ENCODE assay signal across 19 cellular contexts in the genomic region with DNA sequence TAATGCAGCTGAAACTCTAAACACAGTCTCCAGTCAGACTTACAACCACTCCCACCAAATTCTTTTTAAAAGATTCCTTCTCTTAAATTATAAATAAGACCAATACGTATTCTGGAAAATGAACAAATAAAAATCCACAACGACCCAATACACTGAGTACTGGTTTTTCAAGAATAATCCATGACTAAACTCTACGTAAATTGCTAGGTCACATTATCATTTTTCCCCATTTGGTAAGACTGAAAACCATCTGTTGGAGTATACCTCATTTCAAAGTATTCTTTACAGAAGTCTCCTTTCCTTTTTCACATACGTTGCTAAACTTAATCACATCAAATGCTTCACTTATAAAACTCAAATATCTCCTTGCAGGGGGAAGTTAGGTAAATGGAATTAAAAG. TPM values are rescaled to one million over a fixed set of nuclear protein-coding genes. Genes with fewer than 3 reads are reported as not detected.
DNase-seq lines count a peak whose midpoint lies in the region; ATAC-seq and TF ChIP-seq lines count a peak whose summit lies in the region.
"Had no signal": no experiment of that assay in that cellular context is flagged by ENCODE, and none has a peak within 500 bp of the region (broad histone marks: within the 10 kb centered on the region; RNA-seq: fewer than 3 reads in every experiment).

No MANE protein-coding gene starts in this region.

- no peak for TF ChIP-seq POLR2A in NB4 (IDR thresholded peaks at IDR 0.05; ENCODE audit: extremely low read depth, insufficient read length)
- no peak for TF ChIP-seq POLR2A in prostate gland (IDR thresholded peaks at IDR 0.05)

- DNase-seq in NB4 (ENCODE audit: low read depth) (no peak), fibroblast of lung (ENCODE audit: low read depth in 2 of 2) (peak in 1 of 2 donors; percentile 15), prostate gland (ENCODE audit: low spot score) (no peak)
- DNase-seq in naive thymus-derived CD4-positive, alpha-beta T cell: no peak
- DNase-seq in activated T-cell treated with anti-CD3 and anti-CD28 coated beads, Interleukin-2, amount 50 U/mL, for 24 hours: no peak
- DNase-seq: activated B cell treated with CpG ODN at 0.5 μM for 24 hours; activated CD8-positive, alpha-beta memory T cell treated with anti-CD3 and anti-CD28 coated beads, Interleukin-2, amount 10 ng/mL, durations not matched to agents 7 days and 5 days; activated naive CD4-positive, alpha-beta T cell treated with Interleukin-2 at 50 U/mL for 16 hours; DMS53; effector memory CD4-positive, alpha-beta T cell; left cardiac atrium; natural killer cell; NCI-H1092; NCI-H345; PC-3; spleen had no signal

- H4K20me1 ChIP-seq in BLaER1 treated with 17β-estradiol and CSF1 and Interleukin-3, amounts not matched to agents 10 nM and 100 nM: peaks cover 46 to 79% (median 60%) of the 10 kb centered on the region in 11 experiments; a peak in 21 of 22 replicates
- H4K20me1 ChIP-seq in fibroblast of lung (ENCODE audit: control insufficient read depth, extremely low read depth, insufficient read depth, low read length): no peaks in the 10 kb centered on the region

- H3K36me3 ChIP-seq in BLaER1 treated with 17β-estradiol and CSF1 and Interleukin-3, amounts not matched to agents 10 nM and 100 nM: peaks cover under 1 to 8% (median 4%) of the 10 kb centered on the region in 11 experiments; a peak in 10 of 22 replicates
- H3K36me3 ChIP-seq in fibroblast of lung (ENCODE audit: control insufficient read depth, insufficient read depth, low read length) (no peaks in the 10 kb centered on the region), prostate gland (no peaks in the 10 kb centered on the region)
- H3K36me3 ChIP-seq in naive thymus-derived CD4-positive, alpha-beta T cell (ENCODE audit: control insufficient read depth in 2 of 3, insufficient read depth in 3 of 3, low read length in 3 of 3): no peaks in the 10 kb centered on the region
- H3K36me3 ChIP-seq: spleen had no signal

- no peak overlapping the region for H2AFZ ChIP-seq in fibroblast of lung (ENCODE audit: low read length)

- H3K27me3 Mint-ChIP-seq in naive thymus-derived CD4-positive, alpha-beta T cell: peaks cover 0 to 69% (median 0%) of the 10 kb centered on the region in 5 donors
- peaks cover 32% of the 10 kb centered on the region for H3K27me3 Mint-ChIP-seq in activated T-cell treated with anti-CD3 and anti-CD28 coated beads, Interleukin-2, amount 50 U/mL, for 24 hours

- POLR2A ChIA-PET in naive thymus-derived CD4-positive, alpha-beta T cell (lab: Charles Lee): interaction anchor here (0.7 kb wide), 1 partner anchor 77 kb away, joined by 3 read pairs; no protein-coding TSS in a partner anchor

- peaks cover 71% of the 10 kb centered on the region for H3K79me2 ChIP-seq in fibroblast of lung (ENCODE audit: control insufficient read depth, insufficient read depth, low read length)

- H3K4me3 Mint-ChIP-seq in naive thymus-derived CD4-positive, alpha-beta T cell: peak overlapping the region in 2 of 10 donors; percentile 45 to 96
- no peak overlapping the region for H3K4me3 Mint-ChIP-seq in activated T-cell treated with anti-CD3 and anti-CD28 coated beads, Interleukin-2, amount 50 U/mL, for 24 hours
- H3K4me3 Mint-ChIP-seq: activated B cell treated with CpG ODN at 0.5 μM for 24 hours; activated CD8-positive, alpha-beta memory T cell treated with anti-CD3 and anti-CD28 coated beads, Interleukin-2, amount 10 ng/mL, durations not matched to agents 7 days and 5 days; natural killer cell had no signal

- 19% methylated on average over 4 of the region's 4 CpGs for WGBS in prostate gland

- peak overlapping the region in 2 of 9 donors; percentile 9 to 32 for H3K27ac Mint-ChIP-seq in naive thymus-derived CD4-positive, alpha-beta T cell
- H3K27ac Mint-ChIP-seq in activated T-cell treated with anti-CD3 and anti-CD28 coated beads, Interleukin-2, amount 50 U/mL, for 24 hours: no peak overlapping the region
- H3K27ac Mint-ChIP-seq: activated B cell treated with CpG ODN at 0.5 μM for 24 hours; activated CD8-positive, alpha-beta memory T cell treated with anti-CD3 and anti-CD28 coated beads, Interleukin-2, amount 10 ng/mL, durations not matched to agents 7 days and 5 days had no signal

- H3K4me3 ChIP-seq in BLaER1 treated with 17β-estradiol and CSF1 and Interleukin-3, amounts not matched to agents 10 nM and 100 nM: no peak overlapping the region
- H3K4me3 ChIP-seq in NB4 (ENCODE audit: low read depth, low read length) (peak overlapping the region; percentile 77), fibroblast of lung (replicated peaks in 1 of 4; ENCODE audit: control extremely low read depth in 1 of 4, insufficient read depth in 1 of 4, low read depth in 3 of 4, low read length in 4 of 4) (peak overlapping the region in 3 of 4 experiments; percentile 1 to 86 (median 74)), prostate gland (no peak overlapping the region)
- no peak overlapping the region for H3K4me3 ChIP-seq in naive thymus-derived CD4-positive, alpha-beta T cell (ENCODE audit: low read length)
- H3K4me3 ChIP-seq: spleen had no signal

- CTCF ChIA-PET in naive thymus-derived CD4-positive, alpha-beta T cell (lab: Charles Lee): no interaction called here

- H3K9me3 Mint-ChIP-seq in naive thymus-derived CD4-positive, alpha-beta T cell: peaks cover 0 to 1% (median 0%) of the 10 kb centered on the region in 11 donors
- no peaks in the 10 kb centered on the region for H3K9me3 Mint-ChIP-seq in activated T-cell treated with anti-CD3 and anti-CD28 coated beads, Interleukin-2, amount 50 U/mL, for 24 hours
- H3K9me3 Mint-ChIP-seq: activated B cell treated with CpG ODN at 0.5 μM for 24 hours, natural killer cell had no signal

- peaks cover 29 to 63% (median 54%) of the 10 kb centered on the region in 7 donors for H3K4me1 Mint-ChIP-seq in naive thymus-derived CD4-positive, alpha-beta T cell
- peaks cover 44% of the 10 kb centered on the region for H3K4me1 Mint-ChIP-seq in activated T-cell treated with anti-CD3 and anti-CD28 coated beads, Interleukin-2, amount 50 U/mL, for 24 hours (ENCODE audit: low read depth)

- no peak for ATAC-seq in naive thymus-derived CD4-positive, alpha-beta T cell
- no peak for ATAC-seq in HG02884 (IDR thresholded peaks at IDR 0.05; ENCODE audit: unreplicated experiment)
- ATAC-seq in GM19467 (IDR thresholded peaks at IDR 0.05; ENCODE audit: unreplicated experiment): no peak
- ATAC-seq: activated CD8-positive, alpha-beta memory T cell treated with anti-CD3 and anti-CD28 coated beads, Interleukin-2, amount 10 ng/mL, durations not matched to agents 7 days and 5 days; left cardiac atrium; natural killer cell; PC-3 had no signal

- intact Hi-C loops in prostate gland (cut with DNase I): loop anchor here (10.0 kb wide), 1 partner anchor 84 kb away; no protein-coding TSS in a partner anchor
- intact Hi-C loops in naive thymus-derived CD4-positive, alpha-beta T cell (cut with micrococcal nuclease): no loop called here

- H3K36me3 Mint-ChIP-seq in naive thymus-derived CD4-positive, alpha-beta T cell: peaks cover 0 to 4% (median 0%) of the 10 kb centered on the region in 5 donors
- peaks cover 8% of the 10 kb centered on the region for H3K36me3 Mint-ChIP-seq in activated T-cell treated with anti-CD3 and anti-CD28 coated beads, Interleukin-2, amount 50 U/mL, for 24 hours (ENCODE audit: low read depth)
- H3K36me3 Mint-ChIP-seq: activated CD8-positive, alpha-beta memory T cell treated with anti-CD3 and anti-CD28 coated beads, Interleukin-2, amount 10 ng/mL, durations not matched to agents 7 days and 5 days; natural killer cell had no signal

- H3K4me2 ChIP-seq in BLaER1 treated with 17β-estradiol and CSF1 and Interleukin-3, amounts not matched to agents 10 nM and 100 nM: peak overlapping the region; percentile 92 to 100 (median 96); a peak in 21 of 22 replicates
- peak overlapping the region; percentile 99 for H3K4me2 ChIP-seq in fibroblast of lung (ENCODE audit: extremely low read depth, insufficient read depth, low read length)

- peak overlapping the region in 2 of 11 experiments; percentile 11 to 85; a peak in 2 of 22 replicates for H3K9ac ChIP-seq in BLaER1 treated with 17β-estradiol and CSF1 and Interleukin-3, amounts not matched to agents 10 nM and 100 nM
- no peak overlapping the region for H3K9ac ChIP-seq in fibroblast of lung (ENCODE audit: insufficient read depth, low read length)

- TF ChIP-seq CTCF in NB4 (IDR thresholded peaks at IDR 0.05; ENCODE audit: low read depth, low read length) (no peak), fibroblast of lung (conservative IDR thresholded peaks at IDR 0.05 in 1 of 2, IDR thresholded peaks at IDR 0.05 in 1 of 2; ENCODE audit: low read depth in 1 of 2, low read length in 2 of 2) (no peak), prostate gland (IDR thresholded peaks at IDR 0.05) (no peak)

- no peak overlapping the region for H3K27ac ChIP-seq in BLaER1 treated with 17β-estradiol and CSF1 and Interleukin-3, amounts not matched to agents 10 nM and 100 nM
- no peak overlapping the region for H3K27ac ChIP-seq in fibroblast of lung (ENCODE audit: insufficient read depth, low read length)
- H3K27ac ChIP-seq in prostate gland: peak overlapping the region; percentile 84 to 91
- H3K27ac ChIP-seq in naive thymus-derived CD4-positive, alpha-beta T cell (ENCODE audit: low read depth, low read length): no peak overlapping the region

- peaks cover 64 to 68% (median 67%) of the 10 kb centered on the region in 10 experiments for H3K4me1 ChIP-seq in BLaER1 treated with 17β-estradiol and CSF1 and Interleukin-3, amounts not matched to agents 10 nM and 100 nM
- H3K4me1 ChIP-seq in fibroblast of lung (ENCODE audit: control insufficient read depth, extremely low read depth, insufficient read depth, low read length) (peaks cover 11% of the 10 kb centered on the region), prostate gland (replicated peaks) (no peaks in the 10 kb centered on the region)
- H3K4me1 ChIP-seq in naive thymus-derived CD4-positive, alpha-beta T cell (ENCODE audit: control insufficient read depth in 2 of 2, insufficient read depth in 2 of 2, low read length in 2 of 2): peaks cover 8 to 9% of the 10 kb centered on the region in 2 donors

- H3K9me3 ChIP-seq in BLaER1 treated with 17β-estradiol and CSF1 and Interleukin-3, amounts not matched to agents 10 nM and 100 nM (replicated peaks in 1 of 11): no peaks in the 10 kb centered on the region
- no peaks in the 10 kb centered on the region for H3K9me3 ChIP-seq in fibroblast of lung (ENCODE audit: control insufficient read depth, insufficient read depth, low read depth, low read length)
- no peaks in the 10 kb centered on the region for H3K9me3 ChIP-seq in prostate gland
- no peaks in the 10 kb centered on the region for H3K9me3 ChIP-seq in naive thymus-derived CD4-positive, alpha-beta T cell (ENCODE audit: control insufficient read depth in 2 of 3, low read length in 3 of 3)
- H3K9me3 ChIP-seq: spleen had no signal

- H3K27me3 ChIP-seq in BLaER1 treated with 17β-estradiol and CSF1 and Interleukin-3, amounts not matched to agents 10 nM and 100 nM: no peaks in the 10 kb centered on the region
- H3K27me3 ChIP-seq in fibroblast of lung (ENCODE audit: control insufficient read depth, insufficient read depth, low read length) (no peaks in the 10 kb centered on the region), prostate gland (replicated peaks; ENCODE audit: insufficient read depth) (no peaks in the 10 kb centered on the region)
- no peaks in the 10 kb centered on the region for H3K27me3 ChIP-seq in naive thymus-derived CD4-positive, alpha-beta T cell (ENCODE audit: control insufficient read depth in 2 of 2, insufficient read depth in 2 of 2, low read length in 2 of 2)

RNA-seq across cellular contexts. Expression of a gene that starts 6.0 kb away (rescaled TPM):
- total RNA-seq in fibroblast of lung (28.0 and 32.7 TPM in 2 replicates), prostate gland (100 to 1,000 TPM in 1 of 2 donors, 10 to 100 TPM in 1; 25.0 to 158 TPM)
- 7.9 and 12.0 TPM in 2 replicates for polyA plus RNA-seq in fibroblast of lung
- 12.1 and 15.4 TPM in 2 replicates for polyA plus RNA-seq in fibroblast of lung (2012)
- 12.6 and 13.6 TPM in 2 replicates for polyA minus RNA-seq in fibroblast of lung (ENCODE audit: low replicate concordance)
- total RNA-seq in naive thymus-derived CD4-positive, alpha-beta T cell: 10 to 100 TPM in 4 of 5 experiments, 1 to 10 TPM in 1; 1.9 to 60.4 (median 22.6) TPM
- 1 to 10 TPM; 3.5 to 5.4 TPM for polyA plus RNA-seq in naive thymus-derived CD4-positive, alpha-beta T cell

Comparison
In these comparisons a context has a peak if more than half of its experiments do, and no peak if none do; other contexts are left out.
1. H3K27ac ChIP-seq: peak in prostate gland (2 of 2); none in BLaER1 treated with 17β-estradiol and CSF1 and Interleukin-3, amounts not matched to agents 10 nM and 100 nM (0 of 11), fibroblast of lung (single experiment) and naive thymus-derived CD4-positive, alpha-beta T cell (single experiment).
2. H3K4me3 ChIP-seq: peak in NB4 (single experiment) and fibroblast of lung (3 of 4); none in BLaER1 treated with 17β-estradiol and CSF1 and Interleukin-3, amounts not matched to agents 10 nM and 100 nM (0 of 10), prostate gland (0 of 2) and naive thymus-derived CD4-positive, alpha-beta T cell (single experiment).